In genomic region chr20:621115-621756, GRCh38 we compare ENCODE assay signal across 21 cellular contexts. TPM values are rescaled to one million over a fixed set of nuclear protein-coding genes. Genes with fewer than 3 reads are reported as not detected.
A peak's percentile ranks its signal among the peaks of the same experiment; 100 is the strongest.
DNase-seq lines count a peak whose midpoint lies in the region; ATAC-seq and TF ChIP-seq lines count a peak whose summit lies in the region.
"Had no signal": no experiment of that assay in that cellular context is flagged by ENCODE, and none has a peak within 500 bp of the region (broad histone marks: within the 10 kb centered on the region; RNA-seq: fewer than 3 reads in every experiment).

No MANE protein-coding gene starts in this region.

- H3K9me3 Mint-ChIP-seq in neural crest cell = peaks cover 4% of the 10 kb centered on the region

- H3K36me3 ChIP-seq in brain microvascular endothelial cell (replicated peaks) = no peaks in the 10 kb centered on the region
- H3K36me3 ChIP-seq: thyroid gland had no signal

- peak overlapping the region; percentile 39 for H3K27ac Mint-ChIP-seq in neural crest cell (ENCODE audit: unreplicated experiment)
- H3K27ac Mint-ChIP-seq: activated naive CD8-positive, alpha-beta T cell; B cell; effector memory CD8-positive, alpha-beta T cell; T-helper 2 cell treated with Interferon-gamma antibody and Interleukin-4, amounts not matched to agents 5 μg/mL and 100 μg/mL, for 36 hours had no signal

- H3K4me1 Mint-ChIP-seq in neural crest cell = peaks cover 4% of the 10 kb centered on the region
- H3K4me1 Mint-ChIP-seq: B cell had no signal

- DNase-seq in EL (peak; percentile 56), M059J (ENCODE audit: low read depth) (peak; percentile 82), brain microvascular endothelial cell (peak; percentile 27), neural crest cell (ENCODE audit: low read depth, low spot score) (no peak), Ammon's horn (ENCODE audit: low spot score) (no peak), SHP77 treated with DMSO at 0.1 percent for 48 hours (lab: John Stamatoyannopoulos, UW) (no peak), NCI-H82 (lab: John Stamatoyannopoulos, UW) (no peak)
- DNase-seq: central memory CD4-positive, alpha-beta T cell; effector memory CD8-positive, alpha-beta T cell; H7; mammary epithelial cell; NCI-H2107; NCI-H69; Right ventricle myocardium superior; stimulated activated CD4-positive, alpha-beta T cell treated with anti-CD3 and anti-CD28 coated beads, Interleukin-4, amount 100 ng/mL, for 1 hour; thyroid gland had no signal

- TF ChIP-seq CTCF in brain microvascular endothelial cell (IDR thresholded peaks at IDR 0.05; ENCODE audit: low read depth, low read length, missing control alignments) (no peak), neural crest cell (conservative IDR thresholded peaks at IDR 0.05) (no peak)

- ATAC-seq in GM18861 (IDR thresholded peaks at IDR 0.05; ENCODE audit: unreplicated experiment) = no peak
- ATAC-seq: effector memory CD8-positive, alpha-beta T cell; sciatic nerve had no signal

- no peaks in the 10 kb centered on the region for H3K27me3 ChIP-seq in brain microvascular endothelial cell (replicated peaks)
- H3K27me3 ChIP-seq: thyroid gland had no signal

- peaks cover 2% of the 10 kb centered on the region for H3K36me3 Mint-ChIP-seq in neural crest cell (ENCODE audit: low read depth)
- H3K36me3 Mint-ChIP-seq: activated naive CD8-positive, alpha-beta T cell had no signal

- H3K4me3 Mint-ChIP-seq in neural crest cell = no peak overlapping the region
- H3K4me3 Mint-ChIP-seq: activated naive CD8-positive, alpha-beta T cell; B cell; effector memory CD8-positive, alpha-beta T cell; T-helper 2 cell treated with Interferon-gamma antibody and Interleukin-4, amounts not matched to agents 5 μg/mL and 100 μg/mL, for 36 hours had no signal

- no peak overlapping the region for H3K27ac ChIP-seq in brain microvascular endothelial cell
- H3K27ac ChIP-seq: thyroid gland had no signal

- peaks cover 35% of the 10 kb centered on the region for H3K27me3 Mint-ChIP-seq in neural crest cell (ENCODE audit: low read depth)

- in situ Hi-C loops in brain microvascular endothelial cell (cut with HindIII; ENCODE audit: low pct_ligation_motif_present, low sequenced_read_pairs) = no loop called here

- H3K4me3 ChIP-seq in brain microvascular endothelial cell (ENCODE audit: low read depth, low read length) = no peak overlapping the region
- H3K4me3 ChIP-seq: thyroid gland had no signal

RNA-seq across cellular contexts. Expression of gene TCF15, which starts 11.1 kb away (rescaled TPM):
- not detected in 2 replicates for total RNA-seq in M059J (2014; rRNA removed; shearing (Covaris generic))
- 0.32 and 0.61 TPM in 2 replicates for total RNA-seq in neural crest cell
- total RNA-seq: B cell, mammary epithelial cell had no signal

RNA-seq across cellular contexts. Expression of gene SRXN1, which starts 31.8 kb away (rescaled TPM):
- total RNA-seq in M059J (2014; rRNA removed; shearing (Covaris generic)) = 48.0 and 53.7 TPM in 2 replicates
- 10.7 and 12.6 TPM in 2 replicates for total RNA-seq in neural crest cell

RNA-seq across cellular contexts. Expression of gene SCRT2, which starts 54.4 kb away (rescaled TPM):
- total RNA-seq in M059J (2014; rRNA removed; shearing (Covaris generic)) = not detected in 2 replicates
- 3.7 and 4.1 TPM in 2 replicates for total RNA-seq in neural crest cell
- total RNA-seq: B cell, mammary epithelial cell, Right ventricle myocardium superior, sciatic nerve, thyroid gland had no signal

Comparison
In these comparisons a context has a peak if more than half of its experiments do, and no peak if none do; other contexts are left out.
1. DNase-seq: peak in EL (single experiment), M059J (single experiment) and brain microvascular endothelial cell (single experiment); none in neural crest cell (single experiment), Ammon's horn (single experiment), SHP77 treated with DMSO at 0.1 percent for 48 hours (single experiment) and NCI-H82 (single experiment).